Comparison of ENCODE assay signal across 9 cellular contexts in the genomic region with DNA sequence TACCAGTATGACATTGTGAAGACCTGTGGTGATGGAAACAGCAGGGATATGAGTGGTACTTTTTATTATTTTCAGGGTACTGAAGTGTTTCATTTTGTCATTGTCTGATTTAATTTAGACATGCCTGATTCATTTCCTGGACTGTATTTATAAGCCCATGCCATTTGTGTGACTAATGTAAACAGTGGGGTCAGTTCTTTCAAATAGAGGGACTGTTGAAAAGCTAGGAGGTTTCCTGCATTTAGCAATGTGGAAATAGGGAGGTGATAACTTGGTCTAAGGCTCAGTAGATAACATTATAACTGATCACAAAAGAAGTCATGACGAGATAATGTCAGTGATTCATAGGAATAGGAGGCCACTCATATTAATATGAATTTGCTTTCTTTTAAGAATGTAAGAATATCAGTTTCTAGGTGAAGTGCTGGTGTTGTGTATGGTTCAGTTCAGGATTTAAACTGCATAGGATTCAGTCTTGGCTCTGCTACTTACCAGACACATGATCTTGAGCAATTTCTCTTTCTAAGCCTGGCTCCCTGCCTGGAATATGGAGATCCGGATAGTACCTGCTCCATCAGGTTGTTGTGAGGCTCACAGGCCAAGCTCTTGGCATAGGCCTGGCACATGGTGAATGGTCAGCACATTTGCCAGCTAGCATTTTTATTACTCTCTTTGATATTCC. TPM values are rescaled to one million over a fixed set of nuclear protein-coding genes. Genes with fewer than 3 reads are reported as not detected.
DNase-seq lines count a peak whose midpoint lies in the region; ATAC-seq and TF ChIP-seq lines count a peak whose summit lies in the region.
"Had no signal": no experiment of that assay in that cellular context is flagged by ENCODE, and none has a peak within 500 bp of the region (broad histone marks: within the 10 kb centered on the region; RNA-seq: fewer than 3 reads in every experiment).

No MANE protein-coding gene starts in this region.

- ATAC-seq in sciatic nerve (peak; percentile 89), GM19452 (IDR thresholded peaks at IDR 0.05; ENCODE audit: unreplicated experiment) (no peak), HG02973 (IDR thresholded peaks at IDR 0.05; ENCODE audit: unreplicated experiment) (no peak)

- H3K9me2 ChIP-seq in PC-9 (ENCODE audit: insufficient read depth): no peaks in the 10 kb centered on the region

- H3K27me3 ChIP-seq in PC-9 (ENCODE audit: insufficient read depth, low read depth): no peaks in the 10 kb centered on the region

- no peaks in the 10 kb centered on the region for H3K36me3 ChIP-seq in PC-9 (ENCODE audit: low read depth)

- CTCF ChIA-PET in PC-9 (lab: Charles Lee): no interaction called here

- H4K20me1 ChIP-seq in PC-9 (ENCODE audit: insufficient read depth): no peaks in the 10 kb centered on the region

- H3K27ac ChIP-seq in PC-9: peak overlapping the region; percentile 56

- H3K4me2 ChIP-seq in PC-9: peak overlapping the region; percentile 38

- DNase-seq in EL (peak; percentile 91), PC-9 (peak; percentile 29 to 89), fibroblast of gingiva (ENCODE audit: low read depth) (peak; percentile 78), sciatic nerve (ENCODE audit: low spot score) (no peak), ecto neural progenitor cell (ENCODE audit: low spot score) (no peak), posterior vena cava (ENCODE audit: low spot score) (no peak)
- DNase-seq: cortex of kidney had no signal

- peaks cover 18% of the 10 kb centered on the region for H3F3A ChIP-seq in PC-9 (ENCODE audit: insufficient read depth, low read depth)

- no peak for TF ChIP-seq CTCF in PC-9 (conservative IDR thresholded peaks at IDR 0.05)

- peaks cover 38% of the 10 kb centered on the region for H3K4me1 ChIP-seq in PC-9 (replicated peaks; ENCODE audit: insufficient read depth)

- POLR2A ChIA-PET in PC-9 (lab: Charles Lee; ENCODE audit: unreplicated experiment): no interaction called here

- BruUV-seq in PC-9 (replicated peaks; lab: Mats Ljungman, UMichigan): no TSS peak

- H2AFZ ChIP-seq in PC-9: no peak overlapping the region

- H3K79me2 ChIP-seq in PC-9 (ENCODE audit: low read depth): no peaks in the 10 kb centered on the region

- H3K4me3 ChIP-seq in PC-9: no peak overlapping the region

- H3K9me3 ChIP-seq in PC-9 (ENCODE audit: insufficient read depth, low read depth): no peaks in the 10 kb centered on the region

- intact Hi-C loops in PC-9 (cut with micrococcal nuclease; ENCODE audit: unreplicated experiment): no loop called here
- intact Hi-C loops in sciatic nerve (cut with DNase I): no loop called here
- intact Hi-C loops in posterior vena cava (cut with DNase I): no loop called here

RNA-seq across cellular contexts. Expression of a gene that starts 7.5 kb away (rescaled TPM):
- total RNA-seq in PC-9 (2021): 0.10 and 0.48 TPM in 2 replicates
- 63.8 TPM for total RNA-seq in sciatic nerve
- 1 to 10 TPM; 5.1 to 6.8 TPM for total RNA-seq in posterior vena cava

Comparison
In these comparisons a context has a peak if more than half of its experiments do, and no peak if none do; other contexts are left out.
1. DNase-seq: peak in EL (single experiment), PC-9 (2 of 2) and fibroblast of gingiva (single experiment); none in sciatic nerve (single experiment), ecto neural progenitor cell (single experiment) and posterior vena cava (single experiment).